In genomic region chr10:88820990-88821389, GRCh38 we compare ENCODE assay signal across 16 cellular contexts. TPM values are rescaled to one million over a fixed set of nuclear protein-coding genes. Genes with fewer than 3 reads are reported as not detected.
DNase-seq lines count a peak whose midpoint lies in the region; ATAC-seq and TF ChIP-seq lines count a peak whose summit lies in the region.
"Had no signal": no experiment of that assay in that cellular context is flagged by ENCODE, and none has a peak within 500 bp of the region (broad histone marks: within the 10 kb centered on the region; RNA-seq: fewer than 3 reads in every experiment).

No MANE protein-coding gene starts in this region.

- H3K4me3 Mint-ChIP-seq in HFFc6: no peak overlapping the region
- no peak overlapping the region for H3K4me3 Mint-ChIP-seq in WTC11

- H3K4me3 ChIP-seq in astrocyte of the cerebellum (ENCODE audit: low read depth, low read length): no peak overlapping the region
- H3K4me3 ChIP-seq in adrenal gland: no peak overlapping the region

- in situ Hi-C loops in astrocyte of the cerebellum (cut with HindIII; ENCODE audit: low sequenced_read_pairs): no loop called here

- TF ChIP-seq CTCF in AG09319 (IDR thresholded peaks at IDR 0.05; ENCODE audit: low read depth, low read length) (no peak), HFFc6 (IDR thresholded peaks at IDR 0.05) (no peak), astrocyte of the cerebellum (IDR thresholded peaks at IDR 0.05; ENCODE audit: low read depth, low read length, missing control alignments) (no peak), WTC11 (IDR thresholded peaks at IDR 0.05) (no peak), adrenal gland (IDR thresholded peaks at IDR 0.05) (no peak)

- H3K4me1 Mint-ChIP-seq in HFFc6 (ENCODE audit: low read depth): no peaks in the 10 kb centered on the region
- H3K4me1 Mint-ChIP-seq in WTC11: no peaks in the 10 kb centered on the region

- H3K27ac ChIP-seq in adrenal gland: no peak overlapping the region

- peaks cover 7% of the 10 kb centered on the region for H3K27me3 Mint-ChIP-seq in HFFc6 (ENCODE audit: insufficient read depth)
- peaks cover 5% of the 10 kb centered on the region; the same call in 1 of the 2 replicates for H3K27me3 Mint-ChIP-seq in WTC11 (ENCODE audit: low read depth)

- no peaks in the 10 kb centered on the region for H3K9me3 Mint-ChIP-seq in HFFc6
- H3K9me3 Mint-ChIP-seq in WTC11: no peaks in the 10 kb centered on the region

- POLR2A ChIA-PET in WTC11 (lab: Charles Lee): no interaction called here

- intact Hi-C loops in adrenal gland (cut with DNase I): no loop called here

- peak; percentile 68 for DNase-seq in AG09319 (ENCODE audit: extremely low read depth, low read depth)
- DNase-seq in HFFc6: peak; percentile 59
- peak; percentile 55 for DNase-seq in astrocyte of the cerebellum (ENCODE audit: low read depth)
- peak; percentile 56 for DNase-seq in inferior parietal cortex (ENCODE audit: extremely low spot score)
- no peak for DNase-seq in WTC11 (ENCODE audit: low spot score)
- no peak for DNase-seq in adrenal gland
- DNase-seq in CD1c-positive myeloid dendritic cell (ENCODE audit: extremely low spot score): no peak
- DNase-seq: NCI-H2029; posterior cingulate gyrus; stimulated activated CD4-positive, alpha-beta T cell treated with anti-CD3 and anti-CD28 coated beads, Interleukin-4, amount 100 ng/mL, for 24 hours; stimulated activated naive CD4-positive, alpha-beta T cell treated with Interleukin-2 at 50 U/mL for 16 hours; T-helper 9 cell had no signal

- no peaks in the 10 kb centered on the region for H3K9me3 ChIP-seq in adrenal gland (replicated peaks in 1 of 3)

- H3K27ac Mint-ChIP-seq in HFFc6 (no peak overlapping the region), WTC11 (no peak overlapping the region)
- H3K27ac Mint-ChIP-seq: activated naive CD4-positive, alpha-beta T cell treated with anti-CD3 and anti-CD28 coated beads, Interleukin-2, amount 50 U/mL, for 72 hours had no signal

- H3K4me1 ChIP-seq in adrenal gland (replicated peaks in 1 of 2): no peaks in the 10 kb centered on the region

- H3K36me3 ChIP-seq in adrenal gland (replicated peaks in 1 of 2): no peaks in the 10 kb centered on the region

- no peak for TF ChIP-seq POLR2A in adrenal gland (IDR thresholded peaks at IDR 0.05)

- CTCF ChIA-PET in WTC11 (lab: Charles Lee): interaction anchor here (0.7 to 1.5 kb wide), 4 partner anchors 15 to 238 kb away, joined by 3 to 5 read pairs (median 3); partner anchors contain the start of gene RNLS

- ATAC-seq in WTC11 (no peak), GM18867 (IDR thresholded peaks at IDR 0.05; ENCODE audit: unreplicated experiment) (no peak)
- ATAC-seq: activated naive CD4-positive, alpha-beta T cell treated with anti-CD3 and anti-CD28 coated beads, Interleukin-2, amount 50 U/mL, for 72 hours had no signal

- no peaks in the 10 kb centered on the region for H3K27me3 ChIP-seq in adrenal gland

- H3K36me3 Mint-ChIP-seq in HFFc6 (ENCODE audit: low read depth): no peaks in the 10 kb centered on the region
- H3K36me3 Mint-ChIP-seq in WTC11: no peaks in the 10 kb centered on the region

TF ChIP-seq in WTC11, 78 proteins besides CTCF, POLR2A, EP300 and RAD21:
- TF ChIP-seq FOXP4 (CRISPR knock-in tag; IDR thresholded peaks at IDR 0.05) (no peak), CREB1 (CRISPR knock-in tag; IDR thresholded peaks at IDR 0.05) (no peak), PREB (CRISPR knock-in tag; IDR thresholded peaks at IDR 0.05; ENCODE audit: borderline replicate concordance) (no peak), CDX4 (CRISPR knock-in tag; IDR thresholded peaks at IDR 0.05; ENCODE audit: borderline replicate concordance) (no peak), GRHL2 (CRISPR knock-in tag; IDR thresholded peaks at IDR 0.05; ENCODE audit: insufficient replicate concordance, severe bottlenecking) (no peak), GABPB1 (CRISPR knock-in tag; IDR thresholded peaks at IDR 0.05) (no peak), NR1H2 (CRISPR knock-in tag; IDR thresholded peaks at IDR 0.05) (no peak)
- TF ChIP-seq, protein P1, sequence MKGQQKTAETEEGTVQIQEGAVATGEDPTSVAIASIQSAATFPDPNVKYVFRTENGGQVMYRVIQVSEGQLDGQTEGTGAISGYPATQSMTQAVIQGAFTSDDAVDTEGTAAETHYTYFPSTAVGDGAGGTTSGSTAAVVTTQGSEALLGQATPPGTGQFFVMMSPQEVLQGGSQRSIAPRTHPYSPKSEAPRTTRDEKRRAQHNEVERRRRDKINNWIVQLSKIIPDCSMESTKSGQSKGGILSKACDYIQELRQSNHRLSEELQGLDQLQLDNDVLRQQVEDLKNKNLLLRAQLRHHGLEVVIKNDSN (CRISPR knock-in tag; IDR thresholded peaks at IDR 0.05): no peak

RNA-seq across cellular contexts. Expression of gene LIPM, which starts 18.5 kb away (rescaled TPM):
- total RNA-seq in HFFc6 (2021; fragmentation: NEBNext Ultra II Directional; extraction: Animal tissue kit (Norgen Biotek cat#: 25700)): not detected
- not detected in 3 replicates for total RNA-seq in WTC11 (2021)
- total RNA-seq in adrenal gland: not detected
- polyA plus RNA-seq in adrenal gland: not detected
- total RNA-seq: activated naive CD4-positive, alpha-beta T cell treated with anti-CD3 and anti-CD28 coated beads, Interleukin-2, amount 50 U/mL, for 72 hours; H4; OCI-LY7 had no signal

RNA-seq across cellular contexts. Expression of gene ANKRD22, which starts 30.7 kb away (rescaled TPM):
- total RNA-seq in HFFc6 (2021; fragmentation: NEBNext Ultra II Directional; extraction: Animal tissue kit (Norgen Biotek cat#: 25700)): not detected
- total RNA-seq in WTC11 (2021): not detected in 3 replicates
- 1 to 10 TPM in 1 of 8 donors, under 1 TPM in 3, not detected in 4; 0.36 to 2.0 (median 0.53) TPM for total RNA-seq in adrenal gland
- 1 to 10 TPM in 1 of 3 donors, under 1 TPM in 2; 0.29 to 1.9 (median 0.37) TPM for polyA plus RNA-seq in adrenal gland
- total RNA-seq: H4, OCI-LY7 had no signal

RNA-seq across cellular contexts. Expression of gene STAMBPL1, which starts 59.1 kb away (rescaled TPM):
- 10 to 100 TPM; 28.8 to 44.9 (median 40.6) TPM for total RNA-seq in HFFc6 (2021; fragmentation: NEBNext Ultra II Directional; extraction: Animal tissue kit (Norgen Biotek cat#: 25700))
- total RNA-seq in WTC11 (2021): 3.9 to 4.6 TPM (median 4.2 TPM) in 3 replicates
- 100 to 1,000 TPM in 1 of 8 donors, 10 to 100 TPM in 7; 11.0 to 108 (median 57.4) TPM for total RNA-seq in adrenal gland
- 10 to 100 TPM; 22.0 to 49.2 (median 27.0) TPM for polyA plus RNA-seq in adrenal gland

Comparison
In these comparisons a context has a peak if more than half of its experiments do, and no peak if none do; other contexts are left out.
1. DNase-seq: peak in AG09319 (single experiment), HFFc6 (single experiment), astrocyte of the cerebellum (single experiment) and inferior parietal cortex (single experiment); none in WTC11 (single experiment), adrenal gland (0 of 7) and CD1c-positive myeloid dendritic cell (single experiment).